Comparison of ENCODE assay signal across 9 cellular contexts in genomic region chr7:101990811-101991418, GRCh38.
A peak's percentile ranks its signal among the peaks of the same experiment; 100 is the strongest.
DNase-seq lines count a peak whose midpoint lies in the region; ATAC-seq and TF ChIP-seq lines count a peak whose summit lies in the region.
"Had no signal": no experiment of that assay in that cellular context is flagged by ENCODE, and none has a peak within 500 bp of the region (broad histone marks: within the 10 kb centered on the region; RNA-seq: fewer than 3 reads in every experiment).

No MANE protein-coding gene starts in this region.

- TF ChIP-seq CTCF in NB4 (IDR thresholded peaks at IDR 0.05; ENCODE audit: low read depth, low read length) (no peak), mammary epithelial cell (conservative IDR thresholded peaks at IDR 0.05 in 1 of 2, IDR thresholded peaks at IDR 0.05 in 1 of 2; ENCODE audit: extremely low read depth in 1 of 2, insufficient read depth in 1 of 2, low read depth in 1 of 2, low read length in 2 of 2) (no peak)

- no peak overlapping the region for H2AFZ ChIP-seq in mammary epithelial cell (ENCODE audit: low read depth, low read length)

- H3K27ac Mint-ChIP-seq in activated CD4-positive, alpha-beta T cell treated with anti-CD3 and anti-CD28 coated beads for 36 hours: no peak overlapping the region
- H3K27ac Mint-ChIP-seq in stimulated activated memory B cell treated with anti-CD40 and anti-IgM and Interleukin-4, amounts not matched to agents 10 μg/mL and 1 μg/mL and 100 μg/mL, for 72 hours: peak overlapping the region; percentile 62

- H3K4me1 ChIP-seq in mammary epithelial cell (ENCODE audit: insufficient read depth, low read length): no peaks in the 10 kb centered on the region

- H3K79me2 ChIP-seq in mammary epithelial cell (ENCODE audit: insufficient read depth, low read length): no peaks in the 10 kb centered on the region

- H3K4me3 Mint-ChIP-seq in activated CD4-positive, alpha-beta T cell treated with anti-CD3 and anti-CD28 coated beads for 36 hours: peak overlapping the region; percentile 49
- peak overlapping the region; percentile 67 for H3K4me3 Mint-ChIP-seq in stimulated activated memory B cell treated with anti-CD40 and anti-IgM and Interleukin-4, amounts not matched to agents 10 μg/mL and 1 μg/mL and 100 μg/mL, for 72 hours

- H3K9ac ChIP-seq in mammary epithelial cell (ENCODE audit: insufficient read depth, low read length): no peak overlapping the region

- H3K27me3 ChIP-seq in mammary epithelial cell (ENCODE audit: insufficient read depth, low read length): no peaks in the 10 kb centered on the region

- dilution Hi-C loops in mammary epithelial cell (cut with HindIII; ENCODE audit: low sequenced_read_pairs): no loop called here

- H3K36me3 ChIP-seq in mammary epithelial cell (ENCODE audit: insufficient read depth, low read length): no peaks in the 10 kb centered on the region

- intact Hi-C loops in activated CD4-positive, alpha-beta T cell treated with anti-CD3 and anti-CD28 coated beads for 36 hours (cut with DNase I, micrococcal nuclease): no loop called here
- intact Hi-C loops in posterior vena cava (cut with DNase I) (no loop called here), mammary epithelial cell (cut with micrococcal nuclease) (no loop called here)

- CTCF ChIA-PET in activated CD4-positive, alpha-beta T cell treated with anti-CD3 and anti-CD28 coated beads for 36 hours (lab: Charles Lee): no interaction called here
- CTCF ChIA-PET in mammary epithelial cell (lab: Charles Lee; ENCODE audit: low non-redundant PET): no interaction called here

- BruUV-seq in mammary epithelial cell (replicated peaks; lab: Mats Ljungman, UMichigan): no TSS peak

- no peak for TF ChIP-seq POLR2A in NB4 (IDR thresholded peaks at IDR 0.05; ENCODE audit: extremely low read depth, insufficient read length)

- no peak overlapping the region for H3K4me2 ChIP-seq in mammary epithelial cell (ENCODE audit: insufficient read depth, low read depth, low read length)

- H3K4me1 Mint-ChIP-seq in activated CD4-positive, alpha-beta T cell treated with anti-CD3 and anti-CD28 coated beads for 36 hours: peaks cover 22% of the 10 kb centered on the region
- H3K4me1 Mint-ChIP-seq in stimulated activated memory B cell treated with anti-CD40 and anti-IgM and Interleukin-4, amounts not matched to agents 10 μg/mL and 1 μg/mL and 100 μg/mL, for 72 hours: peaks cover 80% of the 10 kb centered on the region

- no peaks in the 10 kb centered on the region for H3K9me3 ChIP-seq in mammary epithelial cell (replicated peaks; ENCODE audit: insufficient read depth, low read length)

- 94% methylated on average over 15 of the region's 17 CpGs for WGBS in mammary epithelial cell (ENCODE audit: low coverage, missing lambda C conversion rate)

- in situ Hi-C loops in mammary epithelial cell (cut with MboI; ENCODE audit: low sequenced_read_pairs in 2 of 2): no loop called here

- peak; percentile 17 for DNase-seq in activated CD4-positive, alpha-beta T cell treated with anti-CD3 and anti-CD28 coated beads for 36 hours
- no peak for DNase-seq in activated CD4-positive, alpha-beta T cell treated with anti-CD3 and anti-CD28 coated beads for 1 hour
- DNase-seq in NB4 (ENCODE audit: low read depth): peak; percentile 60
- DNase-seq in posterior vena cava (ENCODE audit: low spot score): no peak
- no peak for DNase-seq in NCI-H1436 (lab: John Stamatoyannopoulos, UW)
- no peak for DNase-seq in mammary epithelial cell
- DNase-seq: activated gamma-delta T cell treated with Interleukin-2 at 50 U/mL for 16 hours had no signal

- no peaks in the 10 kb centered on the region for H4K20me1 ChIP-seq in mammary epithelial cell (ENCODE audit: insufficient read depth, low read length)

- no peak overlapping the region for H3K27ac ChIP-seq in mammary epithelial cell (ENCODE audit: insufficient read depth, low read depth, low read length)

- no peaks in the 10 kb centered on the region for H3K36me3 Mint-ChIP-seq in activated CD4-positive, alpha-beta T cell treated with anti-CD3 and anti-CD28 coated beads for 36 hours (ENCODE audit: low read depth)
- peaks cover 14% of the 10 kb centered on the region for H3K36me3 Mint-ChIP-seq in stimulated activated memory B cell treated with anti-CD40 and anti-IgM and Interleukin-4, amounts not matched to agents 10 μg/mL and 1 μg/mL and 100 μg/mL, for 72 hours

- POLR2A ChIA-PET in activated CD4-positive, alpha-beta T cell treated with anti-CD3 and anti-CD28 coated beads for 36 hours (lab: Charles Lee): no interaction called here

- no peak overlapping the region for H3K4me3 ChIP-seq in NB4 (ENCODE audit: low read depth, low read length)
- H3K4me3 ChIP-seq in mammary epithelial cell (replicated peaks in 1 of 3; ENCODE audit: insufficient read depth in 1 of 3, low read depth in 2 of 3, low read length in 3 of 3): no peak overlapping the region

- H3K27me3 Mint-ChIP-seq in activated CD4-positive, alpha-beta T cell treated with anti-CD3 and anti-CD28 coated beads for 36 hours: no peaks in the 10 kb centered on the region
- H3K27me3 Mint-ChIP-seq in stimulated activated memory B cell treated with anti-CD40 and anti-IgM and Interleukin-4, amounts not matched to agents 10 μg/mL and 1 μg/mL and 100 μg/mL, for 72 hours: no peaks in the 10 kb centered on the region

- ATAC-seq in activated CD4-positive, alpha-beta T cell treated with anti-CD3 and anti-CD28 coated beads for 36 hours: peak; percentile 36
- peak; percentile 81 for ATAC-seq in HG02678 (IDR thresholded peaks at IDR 0.05; ENCODE audit: unreplicated experiment)
- ATAC-seq in stimulated activated memory B cell treated with anti-CD40 and anti-IgM and Interleukin-4, amounts not matched to agents 10 μg/mL and 1 μg/mL and 100 μg/mL, for 72 hours: peak; percentile 95

- no peaks in the 10 kb centered on the region for H3K9me3 Mint-ChIP-seq in activated CD4-positive, alpha-beta T cell treated with anti-CD3 and anti-CD28 coated beads for 36 hours (ENCODE audit: low read depth)
- H3K9me3 Mint-ChIP-seq in stimulated activated memory B cell treated with anti-CD40 and anti-IgM and Interleukin-4, amounts not matched to agents 10 μg/mL and 1 μg/mL and 100 μg/mL, for 72 hours: no peaks in the 10 kb centered on the region

Comparison
In these comparisons a context has a peak if more than half of its experiments do, and no peak if none do; other contexts are left out.
1. DNase-seq: peak in activated CD4-positive, alpha-beta T cell treated with anti-CD3 and anti-CD28 coated beads for 36 hours (single experiment) and NB4 (single experiment); none in activated CD4-positive, alpha-beta T cell treated with anti-CD3 and anti-CD28 coated beads for 1 hour (single experiment), posterior vena cava (single experiment), NCI-H1436 (single experiment) and mammary epithelial cell (single experiment).
2. ATAC-seq: peak in every context shown above with its lines; median percentile 95 in stimulated activated memory B cell treated with anti-CD40 and anti-IgM and Interleukin-4, amounts not matched to agents 10 μg/mL and 1 μg/mL and 100 μg/mL, for 72 hours; 81 in HG02678; 36 in activated CD4-positive, alpha-beta T cell treated with anti-CD3 and anti-CD28 coated beads for 36 hours.